ENCODE assay signal across 17 cellular contexts in genomic region chr6:47650553-47651432, GRCh38. TPM values are rescaled to one million over a fixed set of nuclear protein-coding genes. Genes with fewer than 3 reads are reported as not detected.
DNase-seq lines count a peak whose midpoint lies in the region; ATAC-seq and TF ChIP-seq lines count a peak whose summit lies in the region.
"Had no signal": no experiment of that assay in that cellular context is flagged by ENCODE, and none has a peak within 500 bp of the region (broad histone marks: within the 10 kb centered on the region; RNA-seq: fewer than 3 reads in every experiment).

No MANE protein-coding gene starts in this region.

- no peak overlapping the region for H3K4me3 Mint-ChIP-seq in memory B cell
- H3K4me3 Mint-ChIP-seq: activated naive CD4-positive, alpha-beta T cell treated with anti-CD3 and anti-CD28 coated beads, Interleukin-2, amount 50 U/mL, for 24 hours; effector memory CD8-positive, alpha-beta T cell had no signal

- WGBS in thyroid gland, 2 donors = 60% methylated on average over 3 of the region's 3 CpGs

- no peaks in the 10 kb centered on the region for H3K4me1 Mint-ChIP-seq in memory B cell
- H3K4me1 Mint-ChIP-seq: activated naive CD4-positive, alpha-beta T cell treated with anti-CD3 and anti-CD28 coated beads, Interleukin-2, amount 50 U/mL, for 24 hours had no signal

- H3K27ac ChIP-seq in RWPE2 (ENCODE audit: poor library complexity, severe bottlenecking) = peak overlapping the region; percentile 28
- no peak overlapping the region for H3K27ac ChIP-seq in thyroid gland

- intact Hi-C loops in thyroid gland (cut with DNase I) = no loop called here

- DNase-seq in RWPE2 (ENCODE audit: low spot score) (no peak), memory B cell (ENCODE audit: low spot score in 2 of 2) (no peak), thyroid gland (no peak), activated gamma-delta T cell (lab: John Stamatoyannopoulos, UW) (no peak)
- DNase-seq in central memory CD4-positive, alpha-beta T cell = no peak
- DNase-seq: activated CD4-positive, CD25-positive, alpha-beta regulatory T cell; activated CD8-positive, alpha-beta memory T cell treated with anti-CD3 and anti-CD28 coated beads, Interleukin-2, amount 50 U/mL, for 4 hours; DMS153; effector memory CD8-positive, alpha-beta T cell; NCI-H1092; NCI-H2227 treated with DMSO at 0.1 percent for 48 hours; stimulated activated CD8-positive, alpha-beta memory T cell treated with anti-CD3 and anti-CD28 coated beads, Interleukin-4, amount 100 ng/mL, for 48 hours; transverse colon had no signal

- H3K27me3 Mint-ChIP-seq in memory B cell = peaks cover 2% of the 10 kb centered on the region
- H3K27me3 Mint-ChIP-seq: activated naive CD4-positive, alpha-beta T cell treated with anti-CD3 and anti-CD28 coated beads, Interleukin-2, amount 50 U/mL, for 24 hours; effector memory CD8-positive, alpha-beta T cell had no signal

- H3K9me3 ChIP-seq in RWPE2 (ENCODE audit: severe bottlenecking) (no peaks in the 10 kb centered on the region), thyroid gland (no peaks in the 10 kb centered on the region)
- H3K9me3 ChIP-seq: transverse colon had no signal

- H3K36me3 Mint-ChIP-seq in memory B cell = no peaks in the 10 kb centered on the region
- H3K36me3 Mint-ChIP-seq: activated naive CD4-positive, alpha-beta T cell treated with anti-CD3 and anti-CD28 coated beads, Interleukin-2, amount 50 U/mL, for 24 hours had no signal

- H3K4me3 ChIP-seq in RWPE2 (ENCODE audit: severe bottlenecking) (no peak overlapping the region), thyroid gland (replicated peaks in 1 of 3) (no peak overlapping the region)
- H3K4me3 ChIP-seq: transverse colon had no signal

- H3K36me3 ChIP-seq in RWPE2 (ENCODE audit: low read depth) (no peaks in the 10 kb centered on the region), thyroid gland (no peaks in the 10 kb centered on the region)
- H3K36me3 ChIP-seq: transverse colon had no signal

- H3K9me3 Mint-ChIP-seq in memory B cell = no peaks in the 10 kb centered on the region
- H3K9me3 Mint-ChIP-seq: activated naive CD4-positive, alpha-beta T cell treated with anti-CD3 and anti-CD28 coated beads, Interleukin-2, amount 50 U/mL, for 24 hours; effector memory CD8-positive, alpha-beta T cell had no signal

- TF ChIP-seq CTCF in RWPE2 (IDR thresholded peaks at IDR 0.05; ENCODE audit: poor library complexity, severe bottlenecking) = no peak
- no peak for TF ChIP-seq CTCF in thyroid gland (IDR thresholded peaks at IDR 0.05)

- no peak overlapping the region for H3K27ac Mint-ChIP-seq in memory B cell
- H3K27ac Mint-ChIP-seq: activated naive CD4-positive, alpha-beta T cell treated with anti-CD3 and anti-CD28 coated beads, Interleukin-2, amount 50 U/mL, for 24 hours; effector memory CD8-positive, alpha-beta T cell had no signal

- TF ChIP-seq POLR2A in thyroid gland (IDR thresholded peaks at IDR 0.05) = no peak

- H3K27me3 ChIP-seq in RWPE2 (ENCODE audit: insufficient read depth, poor library complexity, severe bottlenecking) (no peaks in the 10 kb centered on the region), thyroid gland (no peaks in the 10 kb centered on the region)
- H3K27me3 ChIP-seq: transverse colon had no signal

- H3K4me1 ChIP-seq in RWPE2 (ENCODE audit: insufficient read depth, poor library complexity, severe bottlenecking) = peaks cover 15% of the 10 kb centered on the region
- no peaks in the 10 kb centered on the region for H3K4me1 ChIP-seq in thyroid gland

- ATAC-seq in GM18870 (IDR thresholded peaks at IDR 0.05; ENCODE audit: unreplicated experiment) (peak; percentile 69), HG02642 (IDR thresholded peaks at IDR 0.05; ENCODE audit: poor library complexity, unreplicated experiment) (peak; percentile 48), RWPE2 (ENCODE audit: low read depth) (no peak), memory B cell (ENCODE audit: low read depth) (peak; percentile 37), HG02759 (IDR thresholded peaks at IDR 0.05; ENCODE audit: unreplicated experiment) (no peak)
- ATAC-seq: effector memory CD8-positive, alpha-beta T cell had no signal

RNA-seq across cellular contexts. Expression of gene ADGRF4, which starts 47.6 kb away (rescaled TPM):
- under 1 TPM in 1 of 4 donors, not detected in 3; 0.13 TPM for total RNA-seq in thyroid gland

Comparison
In these comparisons a context has a peak if more than half of its experiments do, and no peak if none do; other contexts are left out.
1. ATAC-seq: peak in GM18870 (single experiment), HG02642 (single experiment) and memory B cell (single experiment); none in RWPE2 (single experiment) and HG02759 (single experiment).